In the genomic region with DNA sequence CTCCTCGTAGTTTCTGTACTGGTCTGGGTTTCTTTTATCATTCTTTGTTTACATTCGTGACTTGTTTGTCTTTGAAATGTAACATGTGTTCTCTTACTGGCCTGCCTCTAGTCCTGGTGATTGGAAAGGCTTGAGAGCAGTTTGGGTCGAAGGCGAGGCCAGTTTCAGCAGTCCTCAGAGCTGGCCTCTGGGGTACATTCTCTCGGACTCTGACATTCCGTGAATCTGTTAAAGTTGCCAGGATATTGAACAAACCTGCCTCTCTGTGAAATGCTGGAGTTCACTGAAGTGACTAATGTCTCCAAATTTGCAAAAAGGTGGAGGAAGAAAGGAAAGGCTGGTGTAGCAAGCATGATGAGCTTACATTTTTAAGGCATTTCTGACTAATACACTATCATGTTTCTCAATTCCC, we compare ENCODE assay signal across 8 cellular contexts. TPM values are rescaled to one million over a fixed set of nuclear protein-coding genes. Genes with fewer than 3 reads are reported as not detected.
DNase-seq lines count a peak whose midpoint lies in the region; ATAC-seq and TF ChIP-seq lines count a peak whose summit lies in the region.

No MANE protein-coding gene starts in this region.

- peaks cover 15% of the 10 kb centered on the region for H3K4me1 Mint-ChIP-seq in activated T-cell treated with anti-CD3 and anti-CD28 coated beads, Interleukin-2, amount 50 U/mL, for 24 hours (ENCODE audit: low read depth)

- H3K27ac ChIP-seq in liver (ENCODE audit: low read depth in 1 of 2, low read length in 2 of 2) (peak overlapping the region; percentile 89 to 91), testis (peak overlapping the region; percentile 96)

- DNase-seq in activated T-cell treated with anti-CD3 and anti-CD28 coated beads, Interleukin-2, amount 50 U/mL, for 24 hours: no peak
- DNase-seq in activated T-cell treated with anti-CD3 and anti-CD28 coated beads for 4 hours (no peak), NT2/D1 (ENCODE audit: low read depth, low spot score) (peak; percentile 65), dermis blood vessel endothelial cell (peak; percentile 39), testis (peak; percentile 31)
- no peak for DNase-seq in activated effector memory CD4-positive, alpha-beta T cell treated with Interleukin-2 at 50 U/mL for 16 hours

- H3K9me3 Mint-ChIP-seq in activated T-cell treated with anti-CD3 and anti-CD28 coated beads, Interleukin-2, amount 50 U/mL, for 24 hours: peaks cover 11% of the 10 kb centered on the region

- peaks cover 50% of the 10 kb centered on the region for H3K27me3 Mint-ChIP-seq in activated T-cell treated with anti-CD3 and anti-CD28 coated beads, Interleukin-2, amount 50 U/mL, for 24 hours

- no peak for TF ChIP-seq CTCF in liver (IDR thresholded peaks at IDR 0.05; ENCODE audit: low read depth, low read length, missing input control)
- TF ChIP-seq CTCF in testis (IDR thresholded peaks at IDR 0.05): no peak

- H3K27me3 ChIP-seq in NT2/D1 (ENCODE audit: insufficient read depth, insufficient read length) (no peaks in the 10 kb centered on the region), liver (ENCODE audit: control insufficient read depth in 4 of 4, insufficient read depth in 4 of 4, low read length in 3 of 4) (no peaks in the 10 kb centered on the region), testis (no peaks in the 10 kb centered on the region)

- no peak for ATAC-seq in HG03442 (IDR thresholded peaks at IDR 0.05; ENCODE audit: unreplicated experiment)

- 2% methylated on average over 6 of the region's 6 CpGs for WGBS in liver
- 0 to 1% methylated on average over 6 of the region's 6 CpGs for WGBS in testis, 2 donors

- peaks cover 4% of the 10 kb centered on the region for H3K36me3 Mint-ChIP-seq in activated T-cell treated with anti-CD3 and anti-CD28 coated beads, Interleukin-2, amount 50 U/mL, for 24 hours (ENCODE audit: low read depth)

- TF ChIP-seq RAD21 in liver (IDR thresholded peaks at IDR 0.05): peak; percentile 53 to 75

- peak overlapping the region; percentile 85 for H3K4me3 Mint-ChIP-seq in activated T-cell treated with anti-CD3 and anti-CD28 coated beads, Interleukin-2, amount 50 U/mL, for 24 hours

- intact Hi-C loops in testis (cut with DNase I; ENCODE audit: low total_unique reads): no loop called here

- H3K4me3 ChIP-seq in NT2/D1 (ENCODE audit: insufficient read length, low read depth) (peak overlapping the region; percentile 96), liver (ENCODE audit: low read depth in 1 of 3, low read length in 3 of 3) (peak overlapping the region; percentile 73 to 93 (median 87)), testis (peak overlapping the region; percentile 87 to 98)

- H3K36me3 ChIP-seq in NT2/D1 (ENCODE audit: insufficient read depth, insufficient read length, low read length) (peaks cover 32% of the 10 kb centered on the region), liver (ENCODE audit: control insufficient read depth in 4 of 4, insufficient read depth in 3 of 4, low read depth in 1 of 4, low read length in 3 of 4) (peaks cover 0 to 2% (median 0%) of the 10 kb centered on the region in 4 donors), testis (ENCODE audit: low read depth, missing control alignments) (no peaks in the 10 kb centered on the region)

- TF ChIP-seq POLR2A in testis (IDR thresholded peaks at IDR 0.05): no peak

- no peak overlapping the region for H3K27ac Mint-ChIP-seq in activated T-cell treated with anti-CD3 and anti-CD28 coated beads, Interleukin-2, amount 50 U/mL, for 24 hours

- H3K9me3 ChIP-seq in NT2/D1 (ENCODE audit: insufficient read depth, low read length) (peaks cover 27% of the 10 kb centered on the region), liver (ENCODE audit: control insufficient read depth in 4 of 4, low read length in 3 of 4) (peaks cover 2 to 12% (median 7%) of the 10 kb centered on the region in 4 donors), testis (no peaks in the 10 kb centered on the region)

- H3K9ac ChIP-seq in NT2/D1 (ENCODE audit: insufficient read length, low read depth): peak overlapping the region; percentile 97
- H3K9ac ChIP-seq in liver (ENCODE audit: low read depth in 1 of 2, low read length in 2 of 2): peak overlapping the region; percentile 33 to 88

- H3K4me1 ChIP-seq in NT2/D1 (ENCODE audit: insufficient read depth, insufficient read length) (no peaks in the 10 kb centered on the region), liver (ENCODE audit: control insufficient read depth in 4 of 4, insufficient read depth in 4 of 4, low read length in 3 of 4) (peaks cover 3 to 25% (median 5%) of the 10 kb centered on the region in 4 donors), testis (no peaks in the 10 kb centered on the region)

TF ChIP-seq in liver, 16 proteins besides CTCF, POLR2A, EP300 and RAD21:
- TF ChIP-seq, protein P1, sequence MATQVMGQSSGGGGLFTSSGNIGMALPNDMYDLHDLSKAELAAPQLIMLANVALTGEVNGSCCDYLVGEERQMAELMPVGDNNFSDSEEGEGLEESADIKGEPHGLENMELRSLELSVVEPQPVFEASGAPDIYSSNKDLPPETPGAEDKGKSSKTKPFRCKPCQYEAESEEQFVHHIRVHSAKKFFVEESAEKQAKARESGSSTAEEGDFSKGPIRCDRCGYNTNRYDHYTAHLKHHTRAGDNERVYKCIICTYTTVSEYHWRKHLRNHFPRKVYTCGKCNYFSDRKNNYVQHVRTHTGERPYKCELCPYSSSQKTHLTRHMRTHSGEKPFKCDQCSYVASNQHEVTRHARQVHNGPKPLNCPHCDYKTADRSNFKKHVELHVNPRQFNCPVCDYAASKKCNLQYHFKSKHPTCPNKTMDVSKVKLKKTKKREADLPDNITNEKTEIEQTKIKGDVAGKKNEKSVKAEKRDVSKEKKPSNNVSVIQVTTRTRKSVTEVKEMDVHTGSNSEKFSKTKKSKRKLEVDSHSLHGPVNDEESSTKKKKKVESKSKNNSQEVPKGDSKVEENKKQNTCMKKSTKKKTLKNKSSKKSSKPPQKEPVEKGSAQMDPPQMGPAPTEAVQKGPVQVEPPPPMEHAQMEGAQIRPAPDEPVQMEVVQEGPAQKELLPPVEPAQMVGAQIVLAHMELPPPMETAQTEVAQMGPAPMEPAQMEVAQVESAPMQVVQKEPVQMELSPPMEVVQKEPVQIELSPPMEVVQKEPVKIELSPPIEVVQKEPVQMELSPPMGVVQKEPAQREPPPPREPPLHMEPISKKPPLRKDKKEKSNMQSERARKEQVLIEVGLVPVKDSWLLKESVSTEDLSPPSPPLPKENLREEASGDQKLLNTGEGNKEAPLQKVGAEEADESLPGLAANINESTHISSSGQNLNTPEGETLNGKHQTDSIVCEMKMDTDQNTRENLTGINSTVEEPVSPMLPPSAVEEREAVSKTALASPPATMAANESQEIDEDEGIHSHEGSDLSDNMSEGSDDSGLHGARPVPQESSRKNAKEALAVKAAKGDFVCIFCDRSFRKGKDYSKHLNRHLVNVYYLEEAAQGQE (IDR thresholded peaks at IDR 0.05): peak; percentile 66
- TF ChIP-seq, protein P2, sequence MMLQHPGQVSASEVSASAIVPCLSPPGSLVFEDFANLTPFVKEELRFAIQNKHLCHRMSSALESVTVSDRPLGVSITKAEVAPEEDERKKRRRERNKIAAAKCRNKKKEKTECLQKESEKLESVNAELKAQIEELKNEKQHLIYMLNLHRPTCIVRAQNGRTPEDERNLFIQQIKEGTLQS (IDR thresholded peaks at IDR 0.05): no peak
- TF ChIP-seq HNF4G (IDR thresholded peaks at IDR 0.05) (peak; percentile 53), GABPA (IDR thresholded peaks at IDR 0.05 in 1 of 2, conservative IDR thresholded peaks at IDR 0.05 in 1 of 2) (no peak), RXRA (IDR thresholded peaks at IDR 0.05) (peak; percentile 79 to 82), NR2F2 (IDR thresholded peaks at IDR 0.05) (no peak), FOXA2 (IDR thresholded peaks at IDR 0.05) (peak; percentile 81), FOXA1 (IDR thresholded peaks at IDR 0.05) (peak; percentile 49), HNF4A (conservative IDR thresholded peaks at IDR 0.05) (peak; percentile 81 to 88), EGR1 (IDR thresholded peaks at IDR 0.05; ENCODE audit: low read depth in 2 of 2) (no peak), SP1 (IDR thresholded peaks at IDR 0.05) (peak; percentile 72), TAF1 (conservative IDR thresholded peaks at IDR 0.05) (peak; percentile 73), JUND (IDR thresholded peaks at IDR 0.05) (peak; percentile 35 to 56), YY1 (IDR thresholded peaks at IDR 0.05) (peak; percentile 72)
- TF ChIP-seq, protein P3, sequence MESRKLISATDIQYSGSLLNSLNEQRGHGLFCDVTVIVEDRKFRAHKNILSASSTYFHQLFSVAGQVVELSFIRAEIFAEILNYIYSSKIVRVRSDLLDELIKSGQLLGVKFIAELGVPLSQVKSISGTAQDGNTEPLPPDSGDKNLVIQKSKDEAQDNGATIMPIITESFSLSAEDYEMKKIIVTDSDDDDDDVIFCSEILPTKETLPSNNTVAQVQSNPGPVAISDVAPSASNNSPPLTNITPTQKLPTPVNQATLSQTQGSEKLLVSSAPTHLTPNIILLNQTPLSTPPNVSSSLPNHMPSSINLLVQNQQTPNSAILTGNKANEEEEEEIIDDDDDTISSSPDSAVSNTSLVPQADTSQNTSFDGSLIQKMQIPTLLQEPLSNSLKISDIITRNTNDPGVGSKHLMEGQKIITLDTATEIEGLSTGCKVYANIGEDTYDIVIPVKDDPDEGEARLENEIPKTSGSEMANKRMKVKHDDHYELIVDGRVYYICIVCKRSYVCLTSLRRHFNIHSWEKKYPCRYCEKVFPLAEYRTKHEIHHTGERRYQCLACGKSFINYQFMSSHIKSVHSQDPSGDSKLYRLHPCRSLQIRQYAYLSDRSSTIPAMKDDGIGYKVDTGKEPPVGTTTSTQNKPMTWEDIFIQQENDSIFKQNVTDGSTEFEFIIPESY (IDR thresholded peaks at IDR 0.05): peak; percentile 19
- TF ChIP-seq, protein P4, sequence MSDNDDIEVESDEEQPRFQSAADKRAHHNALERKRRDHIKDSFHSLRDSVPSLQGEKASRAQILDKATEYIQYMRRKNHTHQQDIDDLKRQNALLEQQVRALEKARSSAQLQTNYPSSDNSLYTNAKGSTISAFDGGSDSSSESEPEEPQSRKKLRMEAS (IDR thresholded peaks at IDR 0.05): peak; percentile 63

RNA-seq across cellular contexts. Expression of a gene that starts 1.5 kb away (rescaled TPM):
- 12.8 and 13.8 TPM in 2 replicates for total RNA-seq in dermis blood vessel endothelial cell
- total RNA-seq in liver: 10 to 100 TPM in 1 of 2 donors, 1 to 10 TPM in 1; 9.7 to 23.8 TPM
- polyA plus RNA-seq in liver: 10 to 100 TPM in 1 of 2 donors, 1 to 10 TPM in 1; 4.6 to 25.5 TPM
- 10 to 100 TPM; 34.8 to 37.5 TPM for total RNA-seq in testis
- polyA plus RNA-seq in testis (ENCODE audit: insufficient read depth, low read depth, low replicate concordance): 22.4 TPM

Comparison
In these comparisons a context has a peak if more than half of its experiments do, and no peak if none do; other contexts are left out.
1. DNase-seq: peak in NT2/D1 (single experiment), dermis blood vessel endothelial cell (single experiment) and testis (single experiment); none in activated T-cell treated with anti-CD3 and anti-CD28 coated beads, Interleukin-2, amount 50 U/mL, for 24 hours (single experiment), activated T-cell treated with anti-CD3 and anti-CD28 coated beads for 4 hours (single experiment) and activated effector memory CD4-positive, alpha-beta T cell treated with Interleukin-2 at 50 U/mL for 16 hours (single experiment).
2. Peak in every context shown above with its lines, with median percentiles within 50 percentile points of each other: H3K4me3 ChIP-seq.